Comparison of ENCODE assay signal across 19 cellular contexts in the genomic region with DNA sequence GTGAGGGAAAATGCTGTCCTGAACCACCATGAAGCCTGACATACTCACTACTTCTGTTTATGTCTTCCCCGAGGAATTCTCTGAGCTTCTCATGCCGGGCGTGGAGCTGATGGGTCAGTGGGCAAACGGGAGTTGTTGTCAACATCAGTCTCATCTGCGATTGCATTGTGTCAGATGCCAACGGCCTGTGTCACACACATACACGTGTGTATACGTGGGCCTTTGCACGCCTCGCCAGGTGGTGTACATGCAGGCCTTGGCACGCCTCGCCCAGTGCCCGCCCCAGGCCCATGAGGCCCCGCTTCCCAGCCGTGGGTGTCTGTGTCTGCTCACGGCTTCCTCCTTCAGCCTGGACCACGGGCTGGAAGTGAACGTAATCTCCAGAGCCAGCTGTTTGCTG. TPM values are rescaled to one million over a fixed set of nuclear protein-coding genes. Genes with fewer than 3 reads are reported as not detected.
DNase-seq lines count a peak whose midpoint lies in the region; ATAC-seq and TF ChIP-seq lines count a peak whose summit lies in the region.
"Had no signal": no experiment of that assay in that cellular context is flagged by ENCODE, and none has a peak within 500 bp of the region (broad histone marks: within the 10 kb centered on the region; RNA-seq: fewer than 3 reads in every experiment).

No MANE protein-coding gene starts in this region.

- H3K36me3 Mint-ChIP-seq in activated CD4-positive, alpha-beta T cell treated with anti-CD3 and anti-CD28 coated beads, Interleukin-2, amount 10 ng/mL, durations not matched to agents 24 days and 14 days (ENCODE audit: low read depth) = peaks cover 3% of the 10 kb centered on the region

- H3K27me3 ChIP-seq in RWPE2 (ENCODE audit: insufficient read depth, poor library complexity, severe bottlenecking) (no peaks in the 10 kb centered on the region), smooth muscle cell (ENCODE audit: low read depth) (no peaks in the 10 kb centered on the region)
- H3K27me3 ChIP-seq: left lung, upper lobe of left lung had no signal

- no peak overlapping the region for H3K27ac ChIP-seq in RWPE2 (ENCODE audit: poor library complexity, severe bottlenecking)
- H3K27ac ChIP-seq in epithelial cell of prostate = peak overlapping the region; percentile 26
- peak overlapping the region; percentile 90 for H3K27ac ChIP-seq in smooth muscle cell (ENCODE audit: low read depth)
- H3K27ac ChIP-seq: upper lobe of left lung had no signal

- 65% methylated on average over 18 of the region's 18 CpGs for WGBS in smooth muscle cell (ENCODE audit: low lambda C conversion rate)

- peaks cover 71% of the 10 kb centered on the region for H3K4me1 Mint-ChIP-seq in activated CD4-positive, alpha-beta T cell treated with anti-CD3 and anti-CD28 coated beads, Interleukin-2, amount 10 ng/mL, durations not matched to agents 24 days and 14 days

- H3K9ac ChIP-seq in smooth muscle cell (ENCODE audit: low read depth) = no peak overlapping the region

- H2AFZ ChIP-seq in smooth muscle cell (ENCODE audit: low read depth) = no peak overlapping the region

- H3K4me3 ChIP-seq in RWPE2 (ENCODE audit: severe bottlenecking) (no peak overlapping the region), smooth muscle cell (no peak overlapping the region)
- H3K4me3 ChIP-seq: left lung, mucosa of descending colon, upper lobe of left lung had no signal

- no peak for TF ChIP-seq CTCF in RWPE2 (IDR thresholded peaks at IDR 0.05; ENCODE audit: poor library complexity, severe bottlenecking)
- TF ChIP-seq CTCF in smooth muscle cell (IDR thresholded peaks at IDR 0.05; ENCODE audit: borderline replicate concordance, insufficient read depth, poor library complexity, severe bottlenecking) = no peak

- no peak overlapping the region for H3K4me2 ChIP-seq in smooth muscle cell

- no peaks in the 10 kb centered on the region for H3K9me3 Mint-ChIP-seq in activated CD4-positive, alpha-beta T cell treated with anti-CD3 and anti-CD28 coated beads, Interleukin-2, amount 10 ng/mL, durations not matched to agents 24 days and 14 days
- H3K9me3 Mint-ChIP-seq: IgD-negative memory B cell had no signal

- intact Hi-C loops in activated CD4-positive, alpha-beta T cell treated with anti-CD3 and anti-CD28 coated beads, Interleukin-2, amount 10 ng/mL, durations not matched to agents 24 days and 14 days (cut with micrococcal nuclease) = loop anchor here (10.0 kb wide), 2 partner anchors 346 to 576 kb away; a partner anchor contains a TSS

- no peaks in the 10 kb centered on the region for H3K27me3 Mint-ChIP-seq in activated CD4-positive, alpha-beta T cell treated with anti-CD3 and anti-CD28 coated beads, Interleukin-2, amount 10 ng/mL, durations not matched to agents 24 days and 14 days

- H3K9me3 ChIP-seq in RWPE2 (ENCODE audit: severe bottlenecking) (no peaks in the 10 kb centered on the region), smooth muscle cell (replicated peaks; ENCODE audit: low read depth) (no peaks in the 10 kb centered on the region)
- H3K9me3 ChIP-seq: left lung, mucosa of descending colon, upper lobe of left lung had no signal

- H3K4me3 Mint-ChIP-seq in activated CD4-positive, alpha-beta T cell treated with anti-CD3 and anti-CD28 coated beads, Interleukin-2, amount 10 ng/mL, durations not matched to agents 24 days and 14 days = no peak overlapping the region

- H3K79me2 ChIP-seq in smooth muscle cell (ENCODE audit: low read depth) = no peaks in the 10 kb centered on the region

- DNase-seq in activated CD4-positive, alpha-beta T cell treated with anti-CD3 and anti-CD28 coated beads, Interleukin-2, amount 10 ng/mL, durations not matched to agents 24 days and 14 days = peak; percentile 54
- DNase-seq in activated CD4-positive, alpha-beta T cell treated with anti-CD3 and anti-CD28 coated beads for 4 hours = no peak
- DNase-seq in RWPE2 (ENCODE audit: low spot score) = no peak
- peak; percentile 71 for DNase-seq in epithelial cell of prostate (ENCODE audit: low read depth, low spot score)
- DNase-seq in smooth muscle cell (lab: John Stamatoyannopoulos, UW; ENCODE audit: unreplicated experiment) = no peak
- no peak for DNase-seq in occipital lobe (lab: John Stamatoyannopoulos, UW)
- DNase-seq: activated naive CD4-positive, alpha-beta T cell treated with anti-CD3 and anti-CD28 coated beads, Interleukin-2, amount 50 U/mL, for 16 hours; effector CD4-positive, alpha-beta T cell; left lung; NCI-H1436; NCI-H524; small intestine; stimulated activated CD4-positive, alpha-beta T cell treated with anti-CD3 and anti-CD28 coated beads, Interleukin-4, amount 100 ng/mL, for 24 hours had no signal

- H3K36me3 ChIP-seq in RWPE2 (ENCODE audit: low read depth) (no peaks in the 10 kb centered on the region), smooth muscle cell (ENCODE audit: low read depth) (no peaks in the 10 kb centered on the region)
- H3K36me3 ChIP-seq: left lung, upper lobe of left lung had no signal

- H3K27ac Mint-ChIP-seq in activated CD4-positive, alpha-beta T cell treated with anti-CD3 and anti-CD28 coated beads, Interleukin-2, amount 10 ng/mL, durations not matched to agents 24 days and 14 days = peak overlapping the region; percentile 17
- H3K27ac Mint-ChIP-seq: IgD-negative memory B cell had no signal

- ATAC-seq in RWPE2 (ENCODE audit: low read depth) = peak; percentile 56
- no peak for ATAC-seq in HG02973 (IDR thresholded peaks at IDR 0.05; ENCODE audit: unreplicated experiment)
- no peak for ATAC-seq in HG03159 (IDR thresholded peaks at IDR 0.05; ENCODE audit: unreplicated experiment)
- ATAC-seq: left lung had no signal

- no peaks in the 10 kb centered on the region for H4K20me1 ChIP-seq in smooth muscle cell (ENCODE audit: low read depth)

- H3F3A ChIP-seq in smooth muscle cell (ENCODE audit: low read depth) = peaks cover 11% of the 10 kb centered on the region

- peaks cover 17% of the 10 kb centered on the region for H3K4me1 ChIP-seq in RWPE2 (ENCODE audit: insufficient read depth, poor library complexity, severe bottlenecking)
- H3K4me1 ChIP-seq in smooth muscle cell (ENCODE audit: low read depth) = no peaks in the 10 kb centered on the region

RNA-seq across cellular contexts. Expression of a gene that starts 7.5 kb away (rescaled TPM):
- total RNA-seq in activated CD4-positive, alpha-beta T cell treated with anti-CD3 and anti-CD28 coated beads, Interleukin-2, amount 10 ng/mL, durations not matched to agents 24 days and 14 days = 24.7 and 25.9 TPM in 2 replicates
- 40.4 and 43.2 TPM in 2 replicates for total RNA-seq in smooth muscle cell
- polyA plus RNA-seq in smooth muscle cell = 29.1 and 35.6 TPM in 2 replicates
- 68.3 TPM for total RNA-seq in occipital lobe

RNA-seq across cellular contexts. Expression of a gene that starts 53.9 kb away (rescaled TPM):
- total RNA-seq in activated CD4-positive, alpha-beta T cell treated with anti-CD3 and anti-CD28 coated beads, Interleukin-2, amount 10 ng/mL, durations not matched to agents 24 days and 14 days = 0.12 and 0.62 TPM in 2 replicates
- total RNA-seq in smooth muscle cell = 0.94 and 1.9 TPM in 2 replicates
- polyA plus RNA-seq in smooth muscle cell = 0.70 and 1.7 TPM in 2 replicates
- total RNA-seq in occipital lobe = 0.94 TPM
- total RNA-seq: MCF 10A had no signal

Comparison
In these comparisons a context has a peak if more than half of its experiments do, and no peak if none do; other contexts are left out.
1. DNase-seq: peak in activated CD4-positive, alpha-beta T cell treated with anti-CD3 and anti-CD28 coated beads, Interleukin-2, amount 10 ng/mL, durations not matched to agents 24 days and 14 days (single experiment) and epithelial cell of prostate (single experiment); none in activated CD4-positive, alpha-beta T cell treated with anti-CD3 and anti-CD28 coated beads for 4 hours (0 of 2), RWPE2 (single experiment), smooth muscle cell (single experiment) and occipital lobe (single experiment).